In the genomic region with DNA sequence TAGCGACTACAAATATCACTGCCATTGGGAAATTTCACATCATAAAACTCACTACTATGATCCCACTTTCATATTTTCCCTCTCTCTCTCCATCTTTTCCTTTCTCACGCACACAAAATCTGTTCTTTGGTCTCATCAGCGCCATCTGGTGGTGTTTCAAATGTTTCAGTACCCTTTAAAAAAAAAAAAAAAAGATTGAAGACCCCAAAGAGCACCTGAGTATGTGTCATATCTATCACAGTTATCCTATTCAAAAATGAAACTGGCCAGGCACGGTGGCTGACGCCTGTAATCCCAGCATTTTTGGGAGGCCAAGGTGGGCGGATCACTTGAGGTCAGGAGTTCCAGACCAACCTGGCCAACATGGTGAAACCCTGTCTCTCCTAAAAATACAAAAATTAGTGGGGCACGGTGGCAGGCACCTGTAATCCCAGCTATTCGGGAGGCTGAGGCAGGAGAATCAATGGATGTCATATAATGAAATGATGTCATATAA, we compare ENCODE assay signal across 8 cellular contexts.
DNase-seq lines count a peak whose midpoint lies in the region; ATAC-seq and TF ChIP-seq lines count a peak whose summit lies in the region.

No MANE protein-coding gene starts in this region.

- H4K5ac ChIP-seq in IMR-90 (ENCODE audit: low read depth, low read length) = no peak overlapping the region

- no peaks in the 10 kb centered on the region for H4K20me1 ChIP-seq in IMR-90 (ENCODE audit: insufficient read depth, low read length)
- no peaks in the 10 kb centered on the region for H4K20me1 ChIP-seq in OCI-LY7 (ENCODE audit: insufficient read depth, low read length)

- ATAC-seq in IMR-90 (ENCODE audit: low read depth) (no peak), HG03442 (IDR thresholded peaks at IDR 0.05; ENCODE audit: unreplicated experiment) (no peak)

- no peak overlapping the region for H2BK5ac ChIP-seq in IMR-90 (ENCODE audit: low read depth, low read length, poor library complexity, severe bottlenecking)

- POLR2A ChIA-PET in IMR-90 (lab: Charles Lee; ENCODE audit: unreplicated experiment) = interaction anchor here (0.8 kb wide), 1 partner anchor 335 kb away, joined by 10 read pairs; no protein-coding TSS in a partner anchor
- POLR2A ChIA-PET in OCI-LY7 (lab: Charles Lee) = interaction anchor here (1.1 to 2.3 kb wide), 4 partner anchors 45 to 112 kb away, joined by 3 to 8 read pairs (median 4); no protein-coding TSS in a partner anchor

- no peaks in the 10 kb centered on the region for H3K79me1 ChIP-seq in IMR-90 (ENCODE audit: low read depth in 1 of 2, low read length in 2 of 2)

- H3K27ac ChIP-seq in IMR-90 (ENCODE audit: insufficient read depth, low read length) (no peak overlapping the region), OCI-LY7 (ENCODE audit: low read depth, low read length, poor library complexity, severe bottlenecking) (no peak overlapping the region), sigmoid colon (no peak overlapping the region)

- H3K4me1 ChIP-seq in IMR-90 (ENCODE audit: control insufficient read depth, insufficient read depth, low read length) (no peaks in the 10 kb centered on the region), OCI-LY7 (ENCODE audit: insufficient read depth, low read length, poor library complexity, severe bottlenecking) (peaks cover 14% of the 10 kb centered on the region), sigmoid colon (peaks cover 0 to 6% (median 0%) of the 10 kb centered on the region in 4 donors)

- intact Hi-C loops in IMR-90 (cut with micrococcal nuclease) = loop anchor here (1.0 to 10.0 kb wide), 6 partner anchors 92 to 668 kb away; no protein-coding TSS in a partner anchor
- intact Hi-C loops in OCI-LY7 (cut with micrococcal nuclease; ENCODE audit: unreplicated experiment) = loop anchor here (1.0 to 5.0 kb wide), 4 partner anchors 47 to 112 kb away; partner anchors contain the start of gene MED6
- intact Hi-C loops in sigmoid colon (cut with DNase I) = loop anchor here (10.0 kb wide), 1 partner anchor 899 kb away; no protein-coding TSS in a partner anchor

- H2AK5ac ChIP-seq in IMR-90 (ENCODE audit: low read depth, low read length) = no peak overlapping the region

- DNase-seq in D341Med (ENCODE audit: low spot score) (peak; percentile 52), IMR-90 (peak; percentile 63), OCI-LY7 (ENCODE audit: low spot score) (peak; percentile 79), glomerular endothelial cell (ENCODE audit: extremely low read depth, low read depth, low spot score) (peak; percentile 36), sigmoid colon (no peak), OCI-M2 (lab: John Stamatoyannopoulos, UW; ENCODE audit: unreplicated experiment) (no peak)
- DNase-seq in activated T-helper 9 cell treated with anti-CD3 and anti-CD28 coated beads, Interleukin-2, amount 50 U/mL, for 16 hours (ENCODE audit: low read depth) = peak; percentile 6

- H3K9me3 ChIP-seq in IMR-90 (ENCODE audit: control insufficient read depth, insufficient read depth, low read length) = no peaks in the 10 kb centered on the region
- H3K9me3 ChIP-seq in OCI-LY7 (ENCODE audit: low read length) = no peaks in the 10 kb centered on the region
- H3K9me3 ChIP-seq in sigmoid colon = no peaks in the 10 kb centered on the region

- H3K56ac ChIP-seq in IMR-90 (ENCODE audit: extremely low read depth, insufficient read depth, low read length) = no peak overlapping the region

- no peaks in the 10 kb centered on the region for H3K9me2 ChIP-seq in OCI-LY7 (ENCODE audit: insufficient read depth, low read length)

- 0% methylated on average over 1 of the region's 8 CpGs; no CpG with 5 or more reads in 1 of the 2 experiments for WGBS in IMR-90 (ENCODE audit: extremely low coverage in 2 of 2, insufficient read length in 1 of 2), 2 experiments
- WGBS in sigmoid colon, 2 donors = 12 to 18% methylated on average over 8 of the region's 8 CpGs

- no peak overlapping the region for H3K14ac ChIP-seq in IMR-90 (replicated peaks; ENCODE audit: low read depth, low read length)

- peak; percentile 58 for TF ChIP-seq CTCF in IMR-90 (conservative IDR thresholded peaks at IDR 0.05; ENCODE audit: low read depth, low read length)
- TF ChIP-seq CTCF in OCI-LY7 (conservative IDR thresholded peaks at IDR 0.05; ENCODE audit: low read length) = peak; percentile 90
- TF ChIP-seq CTCF in sigmoid colon (IDR thresholded peaks at IDR 0.05) = peak in 3 of 4 experiments; percentile 43 to 57 (median 45)

- H3K27me3 ChIP-seq in IMR-90 (ENCODE audit: control insufficient read depth, insufficient read depth, low read length) (peaks cover 26% of the 10 kb centered on the region), sigmoid colon (peaks cover 0 to 5% (median 0%) of the 10 kb centered on the region in 3 donors)

- no peaks in the 10 kb centered on the region for H3K79me2 ChIP-seq in OCI-LY7 (ENCODE audit: insufficient read depth, low read depth, low read length)

- H3K9ac ChIP-seq in IMR-90 (ENCODE audit: low read depth, low read length) = no peak overlapping the region

- TF ChIP-seq POLR2A in IMR-90 (IDR thresholded peaks at IDR 0.05; ENCODE audit: low read depth, low read length) (no peak), sigmoid colon (IDR thresholded peaks at IDR 0.05) (no peak)

- no peak overlapping the region for H2BK20ac ChIP-seq in IMR-90 (ENCODE audit: low read depth, low read length)

- no peak overlapping the region for H2BK15ac ChIP-seq in IMR-90 (ENCODE audit: low read depth, low read length)

- no peaks in the 10 kb centered on the region for H3K36me3 ChIP-seq in IMR-90 (ENCODE audit: control insufficient read depth, insufficient read depth, low read length)
- no peaks in the 10 kb centered on the region for H3K36me3 ChIP-seq in OCI-LY7 (ENCODE audit: insufficient read depth, low read length)
- H3K36me3 ChIP-seq in sigmoid colon = no peaks in the 10 kb centered on the region

- H3K4ac ChIP-seq in IMR-90 (ENCODE audit: low read depth, low read length) = no peak overlapping the region

- H2AK9ac ChIP-seq in IMR-90 (replicated peaks; ENCODE audit: low read depth, low read length, poor library complexity) = no peak overlapping the region

- H3K9me1 ChIP-seq in IMR-90 (ENCODE audit: insufficient read depth, low read length) = no peaks in the 10 kb centered on the region

- no peak overlapping the region for H3K18ac ChIP-seq in IMR-90 (ENCODE audit: low read depth, low read length)

- H2AFZ ChIP-seq in IMR-90 (replicated peaks; ENCODE audit: low read length, poor library complexity) (no peak overlapping the region), OCI-LY7 (ENCODE audit: low read length) (peak overlapping the region; percentile 81)

- H3K4me2 ChIP-seq in IMR-90 (ENCODE audit: low read depth, low read length) (no peak overlapping the region), OCI-LY7 (ENCODE audit: low read length) (peak overlapping the region; percentile 32)

- dilution Hi-C loops in IMR-90 (cut with HindIII; ENCODE audit: low sequenced_read_pairs, unreplicated experiment) = no loop called here

- no peak for TF ChIP-seq EP300 in sigmoid colon (IDR thresholded peaks at IDR 0.05)

- BruUV-seq in IMR-90 (replicated peaks; lab: Mats Ljungman, UMichigan) (no TSS peak), OCI-LY7 (replicated peaks; lab: Mats Ljungman, UMichigan) (no TSS peak)

- no peak overlapping the region for H3K23ac ChIP-seq in IMR-90 (ENCODE audit: low read depth, low read length)

- no peak overlapping the region for H2BK120ac ChIP-seq in IMR-90 (ENCODE audit: low read depth, low read length)

- CTCF ChIA-PET in IMR-90 (lab: Yijun Ruan, JAX) (interaction anchor here (0.7 kb wide), 1 partner anchor 24 kb away, joined by 3 read pairs; no protein-coding TSS in a partner anchor), OCI-LY7 (lab: Charles Lee; ENCODE audit: unreplicated experiment) (interaction anchor here (0.7 to 2.0 kb wide), 3 partner anchors 54 to 104 kb away, joined by 3 to 5 read pairs (median 3); no protein-coding TSS in a partner anchor)

- peak; percentile 44 for TF ChIP-seq RAD21 in IMR-90 (IDR thresholded peaks at IDR 0.05; ENCODE audit: low read length)

- H4K91ac ChIP-seq in IMR-90 (ENCODE audit: insufficient read depth, low read depth, low read length) = no peak overlapping the region

- in situ Hi-C loops in IMR-90 (cut with MboI; ENCODE audit: low sequenced_read_pairs) = no loop called here

- no peak overlapping the region for H4K8ac ChIP-seq in IMR-90 (ENCODE audit: low read depth in 2 of 2, low read length in 2 of 2)

- H3K4me3 ChIP-seq in IMR-90 (ENCODE audit: insufficient read depth, low read depth, low read length) (no peak overlapping the region), OCI-LY7 (ENCODE audit: low read depth, low read length, poor library complexity, severe bottlenecking) (no peak overlapping the region), sigmoid colon (no peak overlapping the region)

TF ChIP-seq in IMR-90, 13 proteins besides CTCF, POLR2A, EP300 and RAD21:
- TF ChIP-seq RFX5 (IDR thresholded peaks at IDR 0.05; ENCODE audit: low read depth, low read length) = no peak
- TF ChIP-seq MXI1 (IDR thresholded peaks at IDR 0.05; ENCODE audit: borderline replicate concordance, low read depth, low read length) = no peak
- no peak for TF ChIP-seq FOS (IDR thresholded peaks at IDR 0.05; ENCODE audit: low read depth, low read length)
- TF ChIP-seq SMC3 (IDR thresholded peaks at IDR 0.05; ENCODE audit: low read depth, low read length) = peak; percentile 59
- TF ChIP-seq RCOR1 (IDR thresholded peaks at IDR 0.05; ENCODE audit: insufficient replicate concordance, low read length) = no peak
- TF ChIP-seq NFE2L2 (IDR thresholded peaks at IDR 0.05; ENCODE audit: low read depth, low read length) = no peak
- TF ChIP-seq CEBPB (IDR thresholded peaks at IDR 0.05; ENCODE audit: low read depth, low read length) = no peak

Comparison
In these comparisons a context has a peak if more than half of its experiments do, and no peak if none do; other contexts are left out.
1. DNase-seq: peak in D341Med (single experiment), IMR-90 (single experiment), OCI-LY7 (single experiment), activated T-helper 9 cell treated with anti-CD3 and anti-CD28 coated beads, Interleukin-2, amount 50 U/mL, for 16 hours (single experiment) and glomerular endothelial cell (single experiment); none in sigmoid colon (single experiment) and OCI-M2 (single experiment).
2. Peak in every context shown above with its lines, with median percentiles within 50 percentile points of each other: CTCF ChIP-seq.